In the genomic region with DNA sequence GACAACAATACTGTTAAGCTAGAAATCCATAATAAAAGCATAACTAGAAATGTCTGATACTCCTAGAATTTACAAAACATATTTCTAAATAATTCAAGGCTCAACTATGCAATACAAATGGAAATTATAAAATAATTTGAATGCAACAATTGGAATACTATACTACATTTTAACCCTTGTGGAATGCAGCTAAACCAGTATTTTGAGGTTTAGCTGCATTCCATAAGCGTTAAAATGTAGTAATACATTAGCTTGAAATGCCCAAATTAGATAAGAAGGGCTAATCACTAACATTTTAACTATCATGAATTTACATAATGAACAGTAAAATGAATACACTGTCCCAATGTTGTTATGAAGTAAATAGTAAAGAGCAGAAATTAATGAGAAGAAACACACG, we compare ENCODE assay signal across 27 cellular contexts.
"Had no signal": no experiment of that assay in that cellular context is flagged by ENCODE, and none has a peak within 500 bp of the region (broad histone marks: within the 10 kb centered on the region; RNA-seq: fewer than 3 reads in every experiment).

No MANE protein-coding gene starts in this region.

- H3K27ac ChIP-seq: brain microvascular endothelial cell, Peyer's patch, SK-N-MC had no signal

- H3K4me1 ChIP-seq: Peyer's patch had no signal

- H3K4me3 ChIP-seq: Peyer's patch, SK-N-MC had no signal

- H3K27me3 ChIP-seq: brain microvascular endothelial cell, Peyer's patch had no signal

- DNase-seq: activated CD4-positive, alpha-beta memory T cell treated with anti-CD3 and anti-CD28 coated beads for 36 hours; activated CD4-positive, alpha-beta T cell treated with anti-CD3 and anti-CD28 coated beads, Interleukin-2, amount 10 ng/mL, durations not matched to agents 7 days and 5 days; activated CD4-positive, CD25-positive, alpha-beta regulatory T cell; activated CD8-positive, alpha-beta memory T cell treated with anti-CD3 and anti-CD28 coated beads for 24 hours; activated gamma-delta T cell treated with Interleukin-2 at 50 U/mL for 16 hours; activated naive CD4-positive, alpha-beta T cell treated with anti-CD3 and anti-CD28 coated beads, Interleukin-2, amount 10 ng/mL, durations not matched to agents 7 days and 5 days; activated naive CD8-positive, alpha-beta T cell treated with anti-CD3 and anti-CD28 coated beads for 36 hours; activated T-cell treated with anti-CD3 and anti-CD28 coated beads, Interleukin-2, amount 50 U/mL, for 48 hours; brain microvascular endothelial cell; caudate nucleus; KBM-7; NCI-H1092 treated with DMSO at 0.1 percent for 48 hours; NCI-H1417 treated with DMSO at 0.1 percent for 48 hours; NCI-H1694; NCI-H2029; NCI-H2107; NCI-H345; NCI-H510A; NCI-H526 treated with DMSO at 0.1 percent for 48 hours; NCI-H82; Peyer's patch; SIG-M5; T-cell; T-helper 2 cell; T1000 had no signal

- ATAC-seq: activated T-helper 17 cell treated with anti-CD3 and anti-CD28 coated beads, Interleukin-2, amount 50 U/mL, for 72 hours; T-cell had no signal

- H3K36me3 ChIP-seq: brain microvascular endothelial cell, Peyer's patch had no signal

- H3K9me3 ChIP-seq: Peyer's patch had no signal
